In genomic region chr11:122209619-122210377, GRCh38 we compare ENCODE assay signal across 10 cellular contexts.
DNase-seq lines count a peak whose midpoint lies in the region; ATAC-seq, FAIRE-seq and TF ChIP-seq lines count a peak whose summit lies in the region.
"Had no signal": no experiment of that assay in that cellular context is flagged by ENCODE, and none has a peak within 500 bp of the region (broad histone marks: within the 10 kb centered on the region; RNA-seq: fewer than 3 reads in every experiment).

No MANE protein-coding gene starts in this region.

- no peaks in the 10 kb centered on the region for H3K79me2 ChIP-seq in endothelial cell of umbilical vein (ENCODE audit: control insufficient read depth, insufficient read depth, low read length)

- ATAC-seq in HG03571 (IDR thresholded peaks at IDR 0.05; ENCODE audit: unreplicated experiment), result no peak
- ATAC-seq in HG03175 (IDR thresholded peaks at IDR 0.05; ENCODE audit: unreplicated experiment), result no peak
- no peak for ATAC-seq in GM21447 (IDR thresholded peaks at IDR 0.05; ENCODE audit: unreplicated experiment)

- no peak for TF ChIP-seq POLR2A in endothelial cell of umbilical vein (IDR thresholded peaks at IDR 0.05; ENCODE audit: low read depth, low read length)

- H2BK120ac ChIP-seq in mesenchymal stem cell (ENCODE audit: low read depth, low read length), result no peak overlapping the region

- H3K27me3 ChIP-seq in endothelial cell of umbilical vein (ENCODE audit: control insufficient read depth in 2 of 2, insufficient read depth in 2 of 2, low read length in 2 of 2) (no peaks in the 10 kb centered on the region), mesenchymal stem cell (ENCODE audit: control insufficient read depth in 1 of 2, insufficient read depth in 1 of 2, low read length in 2 of 2) (no peaks in the 10 kb centered on the region)
- H3K27me3 ChIP-seq: BLaER1 treated with 17β-estradiol and CSF1 and Interleukin-3, amounts not matched to agents 10 nM and 100 nM had no signal

- H3K9ac ChIP-seq in endothelial cell of umbilical vein (replicated peaks; ENCODE audit: extremely low read depth, insufficient read depth, low read length) (no peak overlapping the region), mesenchymal stem cell (ENCODE audit: low read length) (peak overlapping the region; percentile 25)
- H3K9ac ChIP-seq: BLaER1 treated with 17β-estradiol and CSF1 and Interleukin-3, amounts not matched to agents 10 nM and 100 nM had no signal

- CTCF ChIA-PET in endothelial cell of umbilical vein (lab: Charles Lee), result interaction anchor here (0.7 to 1.7 kb wide), 5 partner anchors 28 to 296 kb away, joined by 3 to 7 read pairs (median 5); no protein-coding TSS in a partner anchor

- H2AK5ac ChIP-seq in mesenchymal stem cell (ENCODE audit: low read length, severe bottlenecking), result no peak overlapping the region

- no peaks in the 10 kb centered on the region for H3K9me3 ChIP-seq in endothelial cell of umbilical vein (replicated peaks; ENCODE audit: control insufficient read depth, insufficient read depth, low read length)
- no peaks in the 10 kb centered on the region for H3K9me3 ChIP-seq in mesenchymal stem cell (ENCODE audit: control insufficient read depth, low read length)
- H3K9me3 ChIP-seq: BLaER1 treated with 17β-estradiol and CSF1 and Interleukin-3, amounts not matched to agents 10 nM and 100 nM had no signal

- H2BK12ac ChIP-seq in mesenchymal stem cell (ENCODE audit: low read length in 2 of 2), result peak overlapping the region in 1 of 2 experiments; percentile 51

- H3K9me1 ChIP-seq in endothelial cell of umbilical vein (replicated peaks; ENCODE audit: control insufficient read depth, extremely low read depth, insufficient read depth, low read length), result no peaks in the 10 kb centered on the region

- H3K18ac ChIP-seq in mesenchymal stem cell (ENCODE audit: low read depth in 1 of 2, low read length in 2 of 2), result peak overlapping the region in 1 of 2 experiments; percentile 41

- no peak overlapping the region for H4K8ac ChIP-seq in mesenchymal stem cell (ENCODE audit: low read length)

- no peak overlapping the region for H3K4me3 ChIP-seq in endothelial cell of umbilical vein (replicated peaks in 1 of 3; ENCODE audit: insufficient read depth in 1 of 3, low read depth in 1 of 3, low read length in 3 of 3)
- no peak overlapping the region for H3K4me3 ChIP-seq in mesenchymal stem cell (ENCODE audit: insufficient read depth in 1 of 2, low read depth in 1 of 2, low read length in 2 of 2)
- H3K4me3 ChIP-seq: BLaER1 treated with 17β-estradiol and CSF1 and Interleukin-3, amounts not matched to agents 10 nM and 100 nM had no signal

- no peak overlapping the region for H4K91ac ChIP-seq in mesenchymal stem cell (ENCODE audit: low read length)

- intact Hi-C loops in endothelial cell of umbilical vein (cut with micrococcal nuclease), result no loop called here
- intact Hi-C loops in posterior vena cava (cut with DNase I), result loop anchor here in 1 of 2 donors (10.0 kb wide), 1 partner anchor 135 kb away; no protein-coding TSS in a partner anchor

- peaks cover 10% of the 10 kb centered on the region for H3K4me1 ChIP-seq in endothelial cell of umbilical vein (ENCODE audit: control insufficient read depth, extremely low read depth, insufficient read depth, low read length)
- H3K4me1 ChIP-seq in mesenchymal stem cell (ENCODE audit: control insufficient read depth, insufficient read depth, low read depth, low read length), result peaks cover 3% of the 10 kb centered on the region

- peak; percentile 63 for FAIRE-seq in endothelial cell of umbilical vein (lab: Jason Lieb, UNC)

- H2BK5ac ChIP-seq in mesenchymal stem cell (ENCODE audit: low read depth, low read length, poor library complexity, severe bottlenecking), result no peak overlapping the region

- no peaks in the 10 kb centered on the region for H4K20me1 ChIP-seq in endothelial cell of umbilical vein (replicated peaks; ENCODE audit: control insufficient read depth, extremely low read depth, insufficient read depth, low read length)
- H4K20me1 ChIP-seq: BLaER1 treated with 17β-estradiol and CSF1 and Interleukin-3, amounts not matched to agents 10 nM and 100 nM had no signal

- dilution Hi-C loops in endothelial cell of umbilical vein (cut with MboI; ENCODE audit: extremely low pct_ligation_motif_present, low sequenced_read_pairs), result no loop called here

- H3K4me2 ChIP-seq in endothelial cell of umbilical vein (ENCODE audit: insufficient read depth, low read length), result no peak overlapping the region
- no peak overlapping the region for H3K4me2 ChIP-seq in mesenchymal stem cell (ENCODE audit: low read length, poor library complexity, severe bottlenecking)
- H3K4me2 ChIP-seq: BLaER1 treated with 17β-estradiol and CSF1 and Interleukin-3, amounts not matched to agents 10 nM and 100 nM had no signal

- no peak overlapping the region for H3K4ac ChIP-seq in mesenchymal stem cell (ENCODE audit: low read depth in 1 of 2, low read length in 2 of 2)

- DNase-seq in A172 (ENCODE audit: low spot score), result peak; percentile 55
- peak; percentile 42 for DNase-seq in NCI-H1105 treated with DMSO at 0.1 percent for 48 hours (lab: John Stamatoyannopoulos, UW)
- DNase-seq in endothelial cell of umbilical vein (ENCODE audit: low read depth, low spot score), result peak; percentile 87
- DNase-seq in mesenchymal stem cell, result peak; percentile 76
- DNase-seq in posterior vena cava (ENCODE audit: low spot score), result no peak
- DNase-seq: erythroblast had no signal

- H2AFZ ChIP-seq in endothelial cell of umbilical vein (ENCODE audit: low read depth, low read length) (no peak overlapping the region), mesenchymal stem cell (ENCODE audit: low read depth, low read length) (no peak overlapping the region)

- H3K23ac ChIP-seq in mesenchymal stem cell (ENCODE audit: low read length in 2 of 2), result no peak overlapping the region

- no peaks in the 10 kb centered on the region for H3K79me1 ChIP-seq in mesenchymal stem cell (replicated peaks; ENCODE audit: low read length, poor library complexity, severe bottlenecking)

- H3K36me3 ChIP-seq in endothelial cell of umbilical vein (ENCODE audit: control insufficient read depth in 2 of 2, extremely low read depth in 1 of 2, insufficient read depth in 2 of 2, low read length in 2 of 2) (no peaks in the 10 kb centered on the region), mesenchymal stem cell (ENCODE audit: control insufficient read depth in 1 of 2, insufficient read depth in 2 of 2, low read depth in 1 of 2, low read length in 2 of 2) (no peaks in the 10 kb centered on the region)
- H3K36me3 ChIP-seq: BLaER1 treated with 17β-estradiol and CSF1 and Interleukin-3, amounts not matched to agents 10 nM and 100 nM had no signal

- BruUV-seq in endothelial cell of umbilical vein (replicated peaks; lab: Mats Ljungman, UMichigan), result no TSS peak

- H2BK15ac ChIP-seq in mesenchymal stem cell (ENCODE audit: low read depth, poor library complexity, severe bottlenecking), result no peak overlapping the region

- H3K27ac ChIP-seq in endothelial cell of umbilical vein (ENCODE audit: insufficient read depth, low read depth, low read length) (no peak overlapping the region), mesenchymal stem cell (ENCODE audit: low read length, poor library complexity, severe bottlenecking) (no peak overlapping the region)
- H3K27ac ChIP-seq: BLaER1 treated with 17β-estradiol and CSF1 and Interleukin-3, amounts not matched to agents 10 nM and 100 nM had no signal

- POLR2A ChIA-PET in endothelial cell of umbilical vein (lab: Charles Lee), result interaction anchor here (0.6 kb wide), 2 partner anchors 19 to 108 kb away, joined by 3 read pairs; no protein-coding TSS in a partner anchor

- no peak for TF ChIP-seq CTCF in endothelial cell of umbilical vein (IDR thresholded peaks at IDR 0.05; ENCODE audit: extremely low read depth in 1 of 2, insufficient read depth in 1 of 2, low read depth in 1 of 2, low read length in 2 of 2)

- WGBS in mesenchymal stem cell, result 78% methylated on average over 4 of the region's 4 CpGs

- no peak overlapping the region for H3K14ac ChIP-seq in mesenchymal stem cell (ENCODE audit: low read length in 2 of 2)

TF ChIP-seq in endothelial cell of umbilical vein, 7 proteins besides CTCF, POLR2A, EP300 and RAD21:
- no peak for TF ChIP-seq GATA2 (IDR thresholded peaks at IDR 0.05; ENCODE audit: insufficient read depth, insufficient read length, low read depth, low read length)
- no peak for TF ChIP-seq MYC (IDR thresholded peaks at IDR 0.05; ENCODE audit: low read depth, low read length)
